ENCODE assay signal across 1 cellular context in genomic region chr11:79919340-79919739, GRCh38.
TF ChIP-seq lines count a peak whose summit lies in the region.

No MANE protein-coding gene starts in this region.

TF ChIP-seq in GM23338, 12 proteins besides CTCF, POLR2A, EP300 and RAD21 (continued from another document):
- TF ChIP-seq REST (IDR thresholded peaks at IDR 0.05; ENCODE audit: unreplicated experiment) (no peak), EZH2 (IDR thresholded peaks at IDR 0.05; ENCODE audit: low read depth, unreplicated experiment) (no peak), ETS1 (IDR thresholded peaks at IDR 0.05) (no peak), POLR2AphosphoS5 (IDR thresholded peaks at IDR 0.05; ENCODE audit: low read depth) (no peak)
